Comparison of ENCODE assay signal across 8 cellular contexts in the genomic region with DNA sequence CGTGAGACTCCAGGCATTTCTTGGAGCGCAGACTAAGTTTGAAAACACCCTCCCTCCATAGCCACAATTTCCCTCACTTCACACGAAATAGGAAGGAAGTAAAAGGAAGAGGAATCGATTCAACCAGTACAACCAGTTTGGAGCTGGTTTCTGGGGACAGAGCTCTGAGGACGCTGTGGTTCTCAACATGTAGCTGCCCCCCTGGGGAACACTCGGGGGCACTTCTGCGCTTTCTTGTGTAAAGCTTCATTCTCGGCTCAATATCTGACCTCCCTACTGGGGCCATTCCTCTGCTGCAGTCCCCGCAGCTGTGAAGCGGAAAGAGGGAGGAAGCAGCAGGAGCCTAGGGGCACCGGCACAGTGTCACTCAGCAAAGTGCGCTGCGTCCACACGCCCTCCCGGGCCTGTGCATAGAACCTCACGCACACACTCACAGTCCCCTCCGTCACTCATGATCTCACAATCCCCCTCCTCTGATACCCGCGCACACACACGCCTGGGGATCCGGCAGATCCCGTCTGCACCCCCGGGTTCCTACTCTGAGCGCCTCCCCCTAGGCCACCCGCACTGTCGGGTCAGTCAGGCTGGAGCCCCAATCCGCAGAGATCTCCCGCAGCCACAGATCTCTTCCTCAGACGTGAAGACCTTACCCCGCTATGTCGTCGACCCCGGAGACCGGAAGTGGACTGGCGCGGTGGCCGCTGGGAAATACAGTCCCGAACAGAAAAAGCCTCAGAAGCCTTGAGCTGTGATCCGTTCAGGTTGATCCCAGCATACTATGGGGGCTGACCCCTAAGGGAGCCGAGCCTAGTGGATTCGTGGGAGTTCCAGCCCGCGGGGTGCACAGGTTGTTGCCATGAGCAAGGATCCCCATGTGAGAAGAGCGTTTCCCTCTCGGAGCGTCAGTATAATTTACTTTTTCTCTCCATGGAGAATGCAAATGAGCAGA. TPM values are rescaled to one million over a fixed set of nuclear protein-coding genes. Genes with fewer than 3 reads are reported as not detected.
DNase-seq lines count a peak whose midpoint lies in the region; ATAC-seq and TF ChIP-seq lines count a peak whose summit lies in the region.

A gene (minus strand): TSS at position 688 of the 949 bp plus-strand sequence. CDS start 6,190 bp downstream, outside the sequence.

- H3K4me3 Mint-ChIP-seq in stimulated activated naive CD8-positive, alpha-beta T cell treated with anti-CD3 and anti-CD28 coated beads, Interleukin-15, amount 100 ng/mL, for 72 hours: peak within 1 kb of the TSS; percentile 100

- H3F3A ChIP-seq in neural cell (ENCODE audit: insufficient read depth, low read length, poor library complexity, severe bottlenecking): no peaks in the 10 kb centered on the region

- H3K9me3 ChIP-seq in MG63 (peaks cover 6% of the 10 kb centered on the region; the same call in 1 of the 2 replicates), neural cell (ENCODE audit: low read length) (no peaks in the 10 kb centered on the region)

- H3K9me3 Mint-ChIP-seq in stimulated activated naive CD8-positive, alpha-beta T cell treated with anti-CD3 and anti-CD28 coated beads, Interleukin-15, amount 100 ng/mL, for 72 hours: peaks cover 0 to 9% of the 10 kb centered on the region in 2 donors

- H3K27me3 Mint-ChIP-seq in stimulated activated naive CD8-positive, alpha-beta T cell treated with anti-CD3 and anti-CD28 coated beads, Interleukin-15, amount 100 ng/mL, for 72 hours: peaks cover 15% of the 10 kb centered on the region

- peak within 1 kb of the TSS; percentile 97 for H3K4me2 ChIP-seq in neural cell (ENCODE audit: low read length)

- H3K9me2 ChIP-seq in neural cell (ENCODE audit: insufficient read depth, low read length): no peaks in the 10 kb centered on the region

- in situ Hi-C loops in SK-MEL-5 (cut with HindIII; ENCODE audit: low pct_unique_long_range_greater_than_20kb, low sequenced_read_pairs): no loop called here

- H3K79me2 ChIP-seq in neural cell (replicated peaks; ENCODE audit: insufficient read depth, low read length): peaks cover 38% of the 10 kb centered on the region

- peaks cover 38% of the 10 kb centered on the region for H3K4me1 Mint-ChIP-seq in stimulated activated naive CD8-positive, alpha-beta T cell treated with anti-CD3 and anti-CD28 coated beads, Interleukin-15, amount 100 ng/mL, for 72 hours

- no peak for TF ChIP-seq RAD21 in neural cell (conservative IDR thresholded peaks at IDR 0.05)

- H3K4me1 ChIP-seq in foreskin keratinocyte: peaks cover 11% of the 10 kb centered on the region

- H3K9ac ChIP-seq in neural cell (ENCODE audit: low read length): peak within 1 kb of the TSS; percentile 87

- peak within 1 kb of the TSS; percentile 94 for H2AFZ ChIP-seq in neural cell (ENCODE audit: low read depth, low read length)

- H4K20me1 ChIP-seq in neural cell (ENCODE audit: insufficient read depth): no peaks in the 10 kb centered on the region

- H3K27ac ChIP-seq in foreskin keratinocyte (peak within 1 kb of the TSS; percentile 29), neural cell (ENCODE audit: low read length) (peak within 1 kb of the TSS; percentile 89)

- peak; percentile 38 for TF ChIP-seq EP300 in neural cell (conservative IDR thresholded peaks at IDR 0.05; ENCODE audit: poor library complexity, severe bottlenecking)

- no peaks in the 10 kb centered on the region for H3K27me3 ChIP-seq in MG63
- no peaks in the 10 kb centered on the region for H3K27me3 ChIP-seq in foreskin keratinocyte
- H3K27me3 ChIP-seq in neural cell (ENCODE audit: insufficient read depth, low read depth, low read length): no peaks in the 10 kb centered on the region

- H3K36me3 ChIP-seq in MG63: no peaks in the 10 kb centered on the region; the same call in 1 of the 2 replicates
- H3K36me3 ChIP-seq in neural cell (ENCODE audit: insufficient read depth, low read length): no peaks in the 10 kb centered on the region

- DNase-seq in DMS153 (lab: John Stamatoyannopoulos, UW) (peak; percentile 41), MG63 (peak; percentile 81), SK-MEL-5 (ENCODE audit: low read depth, low spot score) (peak; percentile 77), foreskin keratinocyte (peak in 1 of 2 donors; percentile 36)
- peak; percentile 30 to 68 (median 51) for DNase-seq in activated naive CD4-positive, alpha-beta T cell (lab: John Stamatoyannopoulos, UW)
- DNase-seq in stimulated activated naive CD8-positive, alpha-beta T cell treated with anti-CD3 and anti-CD28 coated beads, Interleukin-15, amount 100 ng/mL, for 72 hours: peak; percentile 65 to 75

- H3K4me3 ChIP-seq in MG63: peak within 1 kb of the TSS; percentile 70
- peak within 1 kb of the TSS; percentile 84 for H3K4me3 ChIP-seq in neural cell (ENCODE audit: low read length)

- peak; percentile 84 for ATAC-seq in GM21825 (IDR thresholded peaks at IDR 0.05; ENCODE audit: unreplicated experiment)
- peak; percentile 75 for ATAC-seq in foreskin keratinocyte
- ATAC-seq in stimulated activated naive CD8-positive, alpha-beta T cell treated with anti-CD3 and anti-CD28 coated beads, Interleukin-15, amount 100 ng/mL, for 72 hours: peak; percentile 97

- TF ChIP-seq CTCF in foreskin keratinocyte (conservative IDR thresholded peaks at IDR 0.05): no peak
- TF ChIP-seq CTCF in neural cell (IDR thresholded peaks at IDR 0.05; ENCODE audit: poor library complexity, severe bottlenecking): no peak

- peak within 1 kb of the TSS; percentile 99 to 100 for H3K27ac Mint-ChIP-seq in stimulated activated naive CD8-positive, alpha-beta T cell treated with anti-CD3 and anti-CD28 coated beads, Interleukin-15, amount 100 ng/mL, for 72 hours

TF ChIP-seq in neural cell, 6 proteins besides CTCF, POLR2A, EP300 and RAD21:
- TF ChIP-seq MXI1 (conservative IDR thresholded peaks at IDR 0.05; ENCODE audit: poor library complexity, severe bottlenecking) (peak; percentile 70), TAF1 (IDR thresholded peaks at IDR 0.05; ENCODE audit: low read depth) (peak; percentile 37), POLR2AphosphoS5 (IDR thresholded peaks at IDR 0.05) (peak; percentile 73), SMC3 (conservative IDR thresholded peaks at IDR 0.05; ENCODE audit: poor library complexity) (peak; percentile 17), EZH2 (IDR thresholded peaks at IDR 0.05; ENCODE audit: borderline replicate concordance, insufficient read depth, low read length, poor library complexity, severe bottlenecking) (no peak)
- TF ChIP-seq, protein P1, sequence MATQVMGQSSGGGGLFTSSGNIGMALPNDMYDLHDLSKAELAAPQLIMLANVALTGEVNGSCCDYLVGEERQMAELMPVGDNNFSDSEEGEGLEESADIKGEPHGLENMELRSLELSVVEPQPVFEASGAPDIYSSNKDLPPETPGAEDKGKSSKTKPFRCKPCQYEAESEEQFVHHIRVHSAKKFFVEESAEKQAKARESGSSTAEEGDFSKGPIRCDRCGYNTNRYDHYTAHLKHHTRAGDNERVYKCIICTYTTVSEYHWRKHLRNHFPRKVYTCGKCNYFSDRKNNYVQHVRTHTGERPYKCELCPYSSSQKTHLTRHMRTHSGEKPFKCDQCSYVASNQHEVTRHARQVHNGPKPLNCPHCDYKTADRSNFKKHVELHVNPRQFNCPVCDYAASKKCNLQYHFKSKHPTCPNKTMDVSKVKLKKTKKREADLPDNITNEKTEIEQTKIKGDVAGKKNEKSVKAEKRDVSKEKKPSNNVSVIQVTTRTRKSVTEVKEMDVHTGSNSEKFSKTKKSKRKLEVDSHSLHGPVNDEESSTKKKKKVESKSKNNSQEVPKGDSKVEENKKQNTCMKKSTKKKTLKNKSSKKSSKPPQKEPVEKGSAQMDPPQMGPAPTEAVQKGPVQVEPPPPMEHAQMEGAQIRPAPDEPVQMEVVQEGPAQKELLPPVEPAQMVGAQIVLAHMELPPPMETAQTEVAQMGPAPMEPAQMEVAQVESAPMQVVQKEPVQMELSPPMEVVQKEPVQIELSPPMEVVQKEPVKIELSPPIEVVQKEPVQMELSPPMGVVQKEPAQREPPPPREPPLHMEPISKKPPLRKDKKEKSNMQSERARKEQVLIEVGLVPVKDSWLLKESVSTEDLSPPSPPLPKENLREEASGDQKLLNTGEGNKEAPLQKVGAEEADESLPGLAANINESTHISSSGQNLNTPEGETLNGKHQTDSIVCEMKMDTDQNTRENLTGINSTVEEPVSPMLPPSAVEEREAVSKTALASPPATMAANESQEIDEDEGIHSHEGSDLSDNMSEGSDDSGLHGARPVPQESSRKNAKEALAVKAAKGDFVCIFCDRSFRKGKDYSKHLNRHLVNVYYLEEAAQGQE (IDR thresholded peaks at IDR 0.05; ENCODE audit: borderline replicate concordance): no peak
TF ChIP-seq in neural cell: peak in this region for 4.

RNA-seq across cellular contexts. Expression of the gene that starts here (rescaled TPM):
- 1.5 and 61.0 TPM in 2 replicates for total RNA-seq in MG63 (2014; rRNA removed; shearing (Covaris generic); ENCODE audit: low replicate concordance)
- total RNA-seq in SK-MEL-5 (2014; rRNA removed; shearing (Covaris generic)): 16.9 and 19.0 TPM in 2 replicates
- 6.5 and 7.9 TPM in 2 replicates for polyA plus RNA-seq in SK-MEL-5 (2015; cell fraction: cytosol; rRNA removed)
- 25.9 and 31.5 TPM in 2 replicates for polyA plus RNA-seq in SK-MEL-5 (2015; cell fraction: nucleus; rRNA removed)
- 11.6 and 11.9 TPM in 2 replicates for total RNA-seq in foreskin keratinocyte
- polyA plus RNA-seq in foreskin keratinocyte: 7.6 and 9.1 TPM in 2 replicates
- 7.4 and 8.4 TPM in 2 replicates for polyA plus RNA-seq in neural cell
- polyA minus RNA-seq in neural cell: 42.9 and 56.5 TPM in 2 replicates
